In the genomic region with DNA sequence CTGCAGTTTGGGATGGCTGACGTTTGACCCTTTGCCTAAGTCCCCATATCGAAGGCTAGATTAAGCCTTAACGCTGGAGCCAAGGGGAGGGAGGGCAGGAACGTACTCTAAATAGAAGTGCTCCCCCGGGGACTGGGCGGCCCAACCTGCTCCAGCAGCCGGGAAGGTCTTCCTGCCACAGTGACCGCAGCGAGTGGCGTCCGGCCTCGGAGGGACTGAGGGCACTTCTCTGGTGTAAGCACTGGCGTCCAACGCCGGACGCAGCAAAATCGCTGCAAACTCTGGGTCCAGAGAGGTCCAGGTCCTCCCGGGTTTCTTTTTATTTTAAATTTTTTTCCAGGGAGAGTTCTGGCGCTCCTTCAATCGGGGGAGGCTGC, we compare ENCODE assay signal across 9 cellular contexts. TPM values are rescaled to one million over a fixed set of nuclear protein-coding genes. Genes with fewer than 3 reads are reported as not detected.
A peak's percentile ranks its signal among the peaks of the same experiment; 100 is the strongest.
DNase-seq lines count a peak whose midpoint lies in the region; ATAC-seq, FAIRE-seq and TF ChIP-seq lines count a peak whose summit lies in the region.
"Had no signal": no experiment of that assay in that cellular context is flagged by ENCODE, and none has a peak within 500 bp of the region (broad histone marks: within the 10 kb centered on the region; RNA-seq: fewer than 3 reads in every experiment).

No MANE protein-coding gene starts in this region.

- BruUV-seq in GM12878 (replicated peaks; lab: Mats Ljungman, UMichigan), result no TSS peak

- RAD21 ChIA-PET in GM12878 (lab: Charles Lee; ENCODE audit: unreplicated experiment), result interaction anchor here (1.9 kb wide), 1 partner anchor 48 kb away, joined by 7 read pairs; no protein-coding TSS in a partner anchor

- H3K4me3 ChIP-seq in KMS-11 (IDR thresholded peaks at IDR 0.05; ENCODE audit: insufficient read depth, low read depth, low read length) (no peak overlapping the region), GM12878 (peak overlapping the region; percentile 85), kidney (ENCODE audit: low read length in 2 of 2) (peak overlapping the region; percentile 39 to 90), subcutaneous abdominal adipose tissue (ENCODE audit: low read depth in 1 of 5, low read length in 5 of 5) (peak overlapping the region; percentile 72 to 97 (median 82))

- WGBS in GM12878 (ENCODE audit: insufficient coverage, insufficient replicate concordance, low lambda C conversion rate, missing lambda C conversion rate), result 3% methylated on average over 20 of the region's 20 CpGs

- peaks cover 20% of the 10 kb centered on the region for H3K4me1 Mint-ChIP-seq in activated T-cell treated with anti-CD3 and anti-CD28 coated beads, Interleukin-2, amount 50 U/mL, for 24 hours (ENCODE audit: low read depth)

- POLR2A ChIA-PET in GM12878 (lab: Charles Lee), result interaction anchor here (0.9 to 1.5 kb wide), 2 partner anchors 30 to 33 kb away, joined by 3 to 4 read pairs; no protein-coding TSS in a partner anchor

- no peak for DNase-seq in activated T-cell treated with anti-CD3 and anti-CD28 coated beads, Interleukin-2, amount 50 U/mL, for 24 hours
- DNase-seq in activated T-cell treated with anti-CD3 and anti-CD28 coated beads, Interleukin-2, amount 50 U/mL, for 48 hours, result no peak
- DNase-seq in GM12878 (ENCODE audit: low read depth, low spot score), result no peak
- DNase-seq in kidney, result peak; percentile 89
- DNase-seq in NCI-H128 (lab: John Stamatoyannopoulos, UW; ENCODE audit: unreplicated experiment), result no peak

- H3K9me3 ChIP-seq in GM12878 (replicated peaks; ENCODE audit: control insufficient read depth, insufficient read depth, low read length) (no peaks in the 10 kb centered on the region; the same call in 2 of the 3 replicates), kidney (ENCODE audit: control insufficient read depth in 1 of 2, low read length in 2 of 2) (no peaks in the 10 kb centered on the region), subcutaneous abdominal adipose tissue (ENCODE audit: control insufficient read depth in 5 of 5, low read length in 5 of 5) (peaks cover 0 to 3% (median 0%) of the 10 kb centered on the region in 5 donors)

- H2AFZ ChIP-seq in KMS-11 (ENCODE audit: low read depth), result peak overlapping the region; percentile 87
- peak overlapping the region; percentile 83 for H2AFZ ChIP-seq in GM12878 (ENCODE audit: control insufficient read depth, low read depth, low read length)

- CTCF ChIA-PET in GM12878 (lab: Yijun Ruan, JAX), result interaction anchor here (1.1 kb wide), 1 partner anchor 175 kb away, joined by 4 read pairs; no protein-coding TSS in a partner anchor

- no peak overlapping the region for H3K27ac Mint-ChIP-seq in activated T-cell treated with anti-CD3 and anti-CD28 coated beads, Interleukin-2, amount 50 U/mL, for 24 hours

- in situ Hi-C loops in GM12878 (cut with MboI), result no loop called here

- H3K9me3 Mint-ChIP-seq in activated T-cell treated with anti-CD3 and anti-CD28 coated beads, Interleukin-2, amount 50 U/mL, for 24 hours, result no peaks in the 10 kb centered on the region

- H3K36me3 ChIP-seq in KMS-11 (ENCODE audit: insufficient read depth) (no peaks in the 10 kb centered on the region), GM12878 (ENCODE audit: control insufficient read depth in 2 of 2, insufficient read depth in 2 of 2, low read length in 1 of 2) (no peaks in the 10 kb centered on the region), kidney (ENCODE audit: control insufficient read depth in 1 of 2, insufficient read depth in 2 of 2, low read length in 2 of 2) (no peaks in the 10 kb centered on the region), subcutaneous abdominal adipose tissue (ENCODE audit: control insufficient read depth in 5 of 5, insufficient read depth in 5 of 5, low read length in 5 of 5) (peaks cover 0 to 4% (median 0%) of the 10 kb centered on the region in 5 donors)

- H3K4me3 Mint-ChIP-seq in activated T-cell treated with anti-CD3 and anti-CD28 coated beads, Interleukin-2, amount 50 U/mL, for 24 hours, result peak overlapping the region; percentile 87

- no peak for TF ChIP-seq RAD21 in GM12878 (IDR thresholded peaks at IDR 0.05; ENCODE audit: insufficient read depth, low read depth, low read length)

- H3K27me3 ChIP-seq in KMS-11 (ENCODE audit: insufficient read depth, low read depth) (no peaks in the 10 kb centered on the region), GM12878 (replicated peaks in 1 of 2; ENCODE audit: control insufficient read depth in 2 of 2, insufficient read depth in 2 of 2, low read length in 1 of 2) (peaks cover 0 to 2% of the 10 kb centered on the region in 2 experiments; a peak in 1 of 4 replicates), subcutaneous abdominal adipose tissue (ENCODE audit: control insufficient read depth in 5 of 5, insufficient read depth in 4 of 5, low read length in 5 of 5) (no peaks in the 10 kb centered on the region)

- ATAC-seq in GM12878 (peak; percentile 12), GM21786 (IDR thresholded peaks at IDR 0.05; ENCODE audit: unreplicated experiment) (no peak)

- peak overlapping the region; percentile 98; the same call in 1 of the 2 replicates for H3K4me2 ChIP-seq in KMS-11
- peak overlapping the region; percentile 84 for H3K4me2 ChIP-seq in GM12878 (ENCODE audit: control insufficient read depth, insufficient read depth)

- H4K20me1 ChIP-seq in KMS-11 (ENCODE audit: insufficient read depth) (no peaks in the 10 kb centered on the region), GM12878 (ENCODE audit: control insufficient read depth, insufficient read depth) (no peaks in the 10 kb centered on the region)

- intact Hi-C loops in GM12878 (cut with micrococcal nuclease; ENCODE audit: unreplicated experiment) (loop anchor here (1.0 to 2.0 kb wide), 2 partner anchors 28 to 42 kb away; a partner anchor contains a TSS), kidney (cut with DNase I) (no loop called here)

- no peak for TF ChIP-seq EP300 in GM12878 (IDR thresholded peaks at IDR 0.05; ENCODE audit: borderline replicate concordance in 1 of 2, control insufficient read depth in 1 of 2, low read depth in 2 of 2, low read length in 2 of 2)

- H3K79me2 ChIP-seq in KMS-11 (ENCODE audit: insufficient read depth, low read depth) (no peaks in the 10 kb centered on the region), GM12878 (ENCODE audit: control insufficient read depth, insufficient read depth, low read length) (no peaks in the 10 kb centered on the region)

- H3K4me1 ChIP-seq in KMS-11 (ENCODE audit: low read depth, poor library complexity, severe bottlenecking), result peaks cover 15% of the 10 kb centered on the region
- peaks cover 10% of the 10 kb centered on the region for H3K4me1 ChIP-seq in GM12878 (ENCODE audit: control insufficient read depth, insufficient read depth, low read length)
- H3K4me1 ChIP-seq in kidney (ENCODE audit: control insufficient read depth in 1 of 2, insufficient read depth in 1 of 2, low read depth in 1 of 2, low read length in 2 of 2), result peaks cover 4 to 9% of the 10 kb centered on the region in 2 donors
- H3K4me1 ChIP-seq in subcutaneous abdominal adipose tissue (ENCODE audit: control insufficient read depth in 5 of 5, insufficient read depth in 5 of 5, low read length in 5 of 5), result peaks cover 3 to 43% (median 31%) of the 10 kb centered on the region in 5 donors

- H3K36me3 Mint-ChIP-seq in activated T-cell treated with anti-CD3 and anti-CD28 coated beads, Interleukin-2, amount 50 U/mL, for 24 hours (ENCODE audit: low read depth), result peaks cover 3% of the 10 kb centered on the region

- TF ChIP-seq POLR2A in GM12878 (IDR thresholded peaks at IDR 0.05; ENCODE audit: low read depth, low read length), result no peak

- no peaks in the 10 kb centered on the region for H3K27me3 Mint-ChIP-seq in activated T-cell treated with anti-CD3 and anti-CD28 coated beads, Interleukin-2, amount 50 U/mL, for 24 hours

- FAIRE-seq in GM12878 (lab: Jason Lieb, UNC), result no peak
- no peak for FAIRE-seq in kidney (lab: Jason Lieb, UNC)
- FAIRE-seq: colon had no signal

- H3K9ac ChIP-seq in KMS-11, result no peak overlapping the region; the same call in 1 of the 2 replicates
- 0 out of 2 replicates have a peak overlapping the region, but pooled peaks have one; percentile 20 for H3K9ac ChIP-seq in GM12878 (ENCODE audit: control insufficient read depth, insufficient read depth, low read length)
- peak overlapping the region; percentile 59 to 81 for H3K9ac ChIP-seq in kidney (ENCODE audit: low read length in 2 of 2)
- peak overlapping the region; percentile 38 to 71 (median 56) for H3K9ac ChIP-seq in subcutaneous abdominal adipose tissue (ENCODE audit: low read length in 5 of 5)

- TF ChIP-seq CTCF in KMS-11 (conservative IDR thresholded peaks at IDR 0.05; ENCODE audit: low read depth, low read length), result no peak
- TF ChIP-seq CTCF in GM12878 (IDR thresholded peaks at IDR 0.05 in 2 of 3, conservative IDR thresholded peaks at IDR 0.05 in 1 of 3; ENCODE audit: control insufficient read depth in 2 of 3, extremely low read depth in 1 of 3, insufficient read depth in 1 of 3, low read depth in 3 of 3, low read length in 3 of 3), result no peak
- TF ChIP-seq CTCF in kidney (IDR thresholded peaks at IDR 0.05; ENCODE audit: borderline replicate concordance, extremely low read depth, insufficient read depth), result no peak

- no peak overlapping the region for H3K27ac ChIP-seq in KMS-11
- H3K27ac ChIP-seq in GM12878 (ENCODE audit: control insufficient read depth, insufficient read depth), result no peak overlapping the region
- peak overlapping the region; percentile 25 to 70 for H3K27ac ChIP-seq in kidney (ENCODE audit: low read depth in 2 of 2, low read length in 2 of 2)
- H3K27ac ChIP-seq in subcutaneous abdominal adipose tissue (ENCODE audit: low read depth, low read length), result peak overlapping the region; percentile 92

- SMC1A ChIA-PET in GM12878 (lab: Charles Lee; ENCODE audit: uncharacterized antibody, unreplicated experiment), result interaction anchor here (1.0 to 1.2 kb wide), 2 partner anchors 9 to 47 kb away, joined by 3 read pairs; no protein-coding TSS in a partner anchor

RNA-seq across cellular contexts. Expression of a gene that starts 0.5 kb away (rescaled TPM):
- 8.0 and 10.1 TPM in 2 replicates for total RNA-seq in GM12878 (2013; cell fraction: nucleolus; rRNA removed)
- total RNA-seq in GM12878 (2014; rRNA removed) (2.7 and 3.4 TPM in 2 replicates), GM12878 (2014; rRNA removed; fragmentation: Illumina TruSeq; extraction: Trizol) (2.4 and 2.9 TPM in 2 replicates), GM12878 (2021) (2.3 and 3.1 TPM in 2 replicates), kidney (4.2 TPM)
- 1.1 TPM for polyA plus RNA-seq in GM12878 (2011; ENCODE audit: low read depth)
- polyA plus RNA-seq in GM12878 (2011; rRNA removed) (3.1 and 3.3 TPM in 2 replicates), GM12878 (2014; fragmentation: Illumina TruSeq; extraction: Trizol) (2.5 and 3.8 TPM in 2 replicates), GM12878 (2014; fragmentation: Nextera tagmentation; extraction: Ambion mirVana) (under 1 TPM; 0.07 to 0.08 TPM), GM12878 (2014; rRNA removed) (1.3 and 2.0 TPM in 2 replicates), GM12878 (2016; fragmentation: Nextera tagmentation; extraction: Ambion mirVana) (1 to 10 TPM; 1.3 to 1.6 TPM), kidney (ENCODE audit: insufficient read depth, low read depth, low replicate concordance) (0.28 TPM)
- polyA plus RNA-seq in GM12878 (2011; cell fraction: cytosol; rRNA removed), result 2.9 and 3.0 TPM in 2 replicates
- 2.1 and 2.4 TPM in 2 replicates for polyA plus RNA-seq in GM12878 (2011; cell fraction: nucleus; rRNA removed)
- polyA plus RNA-seq in GM12878 (2012), result 1.1 and 1.5 TPM in 2 replicates
- polyA minus RNA-seq in GM12878 (2011; rRNA and poly(A)+ RNA removed), result 11.0 and 11.5 TPM in 2 replicates
- 2.9 and 3.6 TPM in 2 replicates for polyA minus RNA-seq in GM12878 (2011; cell fraction: cytosol; rRNA and poly(A)+ RNA removed)
- 1.8 and 2.4 TPM in 2 replicates for polyA minus RNA-seq in GM12878 (2011; cell fraction: nucleus; rRNA and poly(A)+ RNA removed)

RNA-seq across cellular contexts. Expression of a gene that starts 28.3 kb away (rescaled TPM):
- total RNA-seq in GM12878 (2013; cell fraction: nucleolus; rRNA removed), result 490 and 506 TPM in 2 replicates
- total RNA-seq in GM12878 (2014; rRNA removed), result 3,197 and 3,577 TPM in 2 replicates
- 3,329 and 3,354 TPM in 2 replicates for total RNA-seq in GM12878 (2014; rRNA removed; fragmentation: Illumina TruSeq; extraction: Trizol)
- total RNA-seq in GM12878 (2021), result 3,715 and 3,807 TPM in 2 replicates
- polyA plus RNA-seq in GM12878 (2011; ENCODE audit: low read depth), result 2,549 TPM
- polyA plus RNA-seq in GM12878 (2011; rRNA removed), result 3,325 and 4,870 TPM in 2 replicates
- 1,951 and 1,979 TPM in 2 replicates for polyA plus RNA-seq in GM12878 (2011; cell fraction: cytosol; rRNA removed)
- 758 and 1,020 TPM in 2 replicates for polyA plus RNA-seq in GM12878 (2011; cell fraction: nucleus; rRNA removed)
- 3,764 and 4,705 TPM in 2 replicates for polyA plus RNA-seq in GM12878 (2012)
- polyA plus RNA-seq in GM12878 (2014; fragmentation: Illumina TruSeq; extraction: Trizol), result 4,298 and 5,036 TPM in 2 replicates
- polyA plus RNA-seq in GM12878 (2014; fragmentation: Nextera tagmentation; extraction: Ambion mirVana), result 1,000 to 10,000 TPM; 6,611 to 6,951 TPM
- 3,277 and 3,737 TPM in 2 replicates for polyA plus RNA-seq in GM12878 (2014; rRNA removed)
- 1,000 to 10,000 TPM; 2,159 to 2,239 TPM for polyA plus RNA-seq in GM12878 (2016; fragmentation: Nextera tagmentation; extraction: Ambion mirVana)
- polyA minus RNA-seq in GM12878 (2011; rRNA and poly(A)+ RNA removed), result 1,308 and 1,402 TPM in 2 replicates
- polyA minus RNA-seq in GM12878 (2011; cell fraction: cytosol; rRNA and poly(A)+ RNA removed), result 282 and 356 TPM in 2 replicates
- 205 and 290 TPM in 2 replicates for polyA minus RNA-seq in GM12878 (2011; cell fraction: nucleus; rRNA and poly(A)+ RNA removed)
- total RNA-seq in kidney, result 1,928 TPM
- 2,431 TPM for polyA plus RNA-seq in kidney (ENCODE audit: insufficient read depth, low read depth, low replicate concordance)

Comparison
In these comparisons a context has a peak if more than half of its experiments do, and no peak if none do; other contexts are left out.
1. H3K27ac ChIP-seq: peak in kidney (2 of 2) and subcutaneous abdominal adipose tissue (single experiment); none in KMS-11 (single experiment) and GM12878 (single experiment).